11 cellular contexts compared by ENCODE assay signal in the genomic region with DNA sequence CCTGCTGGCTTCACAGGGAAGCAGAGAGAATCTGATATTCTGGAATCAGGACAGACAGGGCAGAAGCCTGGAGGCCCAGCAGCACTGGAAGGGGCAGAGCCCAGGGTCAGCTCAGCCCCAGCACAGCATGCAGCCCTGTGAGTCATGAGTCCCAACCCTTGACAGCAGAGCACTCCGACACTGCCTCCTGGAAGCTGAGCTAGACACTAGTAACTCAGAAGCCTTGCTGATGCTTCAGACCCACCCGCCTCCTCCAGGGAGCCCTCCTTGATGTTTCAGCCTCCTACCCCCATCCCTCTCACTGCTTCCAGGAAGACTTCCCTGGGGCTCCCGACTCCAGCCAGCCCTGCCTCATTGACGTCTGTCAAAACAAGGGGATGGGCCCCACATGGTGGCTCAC. TPM values are rescaled to one million over a fixed set of nuclear protein-coding genes. Genes with fewer than 3 reads are reported as not detected.
DNase-seq lines count a peak whose midpoint lies in the region; ATAC-seq, FAIRE-seq and TF ChIP-seq lines count a peak whose summit lies in the region.
"Had no signal": no experiment of that assay in that cellular context is flagged by ENCODE, and none has a peak within 500 bp of the region (broad histone marks: within the 10 kb centered on the region; RNA-seq: fewer than 3 reads in every experiment).

No MANE protein-coding gene starts in this region.

- in situ Hi-C loops in K562 (cut with MboI) (no loop called here), HepG2 (cut with HindIII; ENCODE audit: extremely low pct_ligation_motif_present, low pct_unique_long_range_greater_than_20kb) (no loop called here), gastrocnemius medialis (cut with MboI; ENCODE audit: low sequenced_read_pairs in 4 of 4) (no loop called here)

- CTCF ChIA-PET in K562 (lab: Yijun Ruan, JAX; ENCODE audit: low intra/inter-chr PET ratio) = no interaction called here
- CTCF ChIA-PET in HepG2 (lab: Yijun Ruan, JAX; ENCODE audit: low intra/inter-chr PET ratio, low total read pairs) = no interaction called here

- H4K20me1 ChIP-seq in K562 (replicated peaks; ENCODE audit: control insufficient read depth, insufficient read depth, low read length) = no peaks in the 10 kb centered on the region
- H4K20me1 ChIP-seq in HepG2 (ENCODE audit: insufficient read depth, low read length) = no peaks in the 10 kb centered on the region

- BruUV-seq in K562 (replicated peaks; lab: Mats Ljungman, UMichigan) = no TSS peak
- BruUV-seq in HepG2 (replicated peaks; lab: Mats Ljungman, UMichigan) = no TSS peak

- POLR2A ChIA-PET in K562 (lab: Yijun Ruan, JAX) (no interaction called here), HepG2 (lab: Yijun Ruan, JAX) (no interaction called here)

- H3K9me3 ChIP-seq in K562 (replicated peaks; ENCODE audit: control insufficient read depth, insufficient read depth, low read depth, low read length) (no peaks in the 10 kb centered on the region), HepG2 (ENCODE audit: low read length) (no peaks in the 10 kb centered on the region), gastrocnemius medialis (no peaks in the 10 kb centered on the region)

- H3K4me3 ChIP-seq in K562 = no peak overlapping the region
- no peak overlapping the region for H3K4me3 ChIP-seq in HepG2 (replicated peaks in 1 of 3; ENCODE audit: insufficient read depth in 1 of 3, low read depth in 2 of 3, low read length in 3 of 3)
- no peak overlapping the region for H3K4me3 ChIP-seq in gastrocnemius medialis
- H3K4me3 ChIP-seq: SK-N-MC had no signal

- TF ChIP-seq EP300 in K562 (IDR thresholded peaks at IDR 0.05; ENCODE audit: low read length) (no peak), HepG2 (IDR thresholded peaks at IDR 0.05; ENCODE audit: low read depth in 2 of 2, low read length in 2 of 2) (no peak), HepG2 (CRISPR knock-in tag; IDR thresholded peaks at IDR 0.05; ENCODE audit: borderline replicate concordance) (no peak)

- H3K4me1 ChIP-seq in K562 (replicated peaks in 1 of 2; ENCODE audit: control insufficient read depth in 2 of 2, insufficient read depth in 2 of 2, low read length in 2 of 2) = peaks cover 17 to 43% of the 10 kb centered on the region in 2 experiments
- no peaks in the 10 kb centered on the region for H3K4me1 ChIP-seq in HepG2 (ENCODE audit: insufficient read depth, low read length)
- H3K4me1 ChIP-seq in gastrocnemius medialis = peaks cover 16 to 18% of the 10 kb centered on the region in 2 donors

- FAIRE-seq in K562 (lab: Jason Lieb, UNC) = no peak
- no peak for FAIRE-seq in HepG2 (lab: Jason Lieb, UNC)

- H3K27me3 ChIP-seq in K562 (ENCODE audit: control insufficient read depth in 2 of 2, insufficient read depth in 2 of 2, low read length in 2 of 2) = no peaks in the 10 kb centered on the region
- no peaks in the 10 kb centered on the region for H3K27me3 ChIP-seq in HepG2 (ENCODE audit: control insufficient read depth in 1 of 2, insufficient read depth in 2 of 2, low read length in 2 of 2)
- no peaks in the 10 kb centered on the region for H3K27me3 ChIP-seq in gastrocnemius medialis

- H3K9me1 ChIP-seq in K562 (ENCODE audit: control insufficient read depth, insufficient read depth, low read length) = no peaks in the 10 kb centered on the region

- intact Hi-C loops in K562 (cut with micrococcal nuclease) (no loop called here), HepG2 (cut with micrococcal nuclease; ENCODE audit: unreplicated experiment) (no loop called here), gastrocnemius medialis (cut with DNase I; ENCODE audit: low total_unique reads) (no loop called here)

- TF ChIP-seq POLR2A in K562 (conservative IDR thresholded peaks at IDR 0.05) (no peak), HepG2 (IDR thresholded peaks at IDR 0.05; ENCODE audit: insufficient read depth in 1 of 2, low read depth in 2 of 2, low read length in 2 of 2) (no peak), gastrocnemius medialis (IDR thresholded peaks at IDR 0.05) (no peak)

- H3K4me2 ChIP-seq in K562 (ENCODE audit: insufficient read depth, low read length) (no peak overlapping the region), HepG2 (ENCODE audit: low read depth, low read length) (no peak overlapping the region)
- H3K4me2 ChIP-seq: KMS-11 had no signal

- WGBS in K562 (ENCODE audit: insufficient coverage, low coverage, missing lambda C conversion rate) = 47% methylated on average over 3 of the region's 4 CpGs
- WGBS in HepG2 (ENCODE audit: low lambda C conversion rate) = 70% methylated on average over 4 of the region's 4 CpGs

- H3K36me3 ChIP-seq in K562 (ENCODE audit: control insufficient read depth, insufficient read depth, low read length) (peaks cover 39% of the 10 kb centered on the region; the same call in 1 of the 3 replicates), HepG2 (replicated peaks in 1 of 2; ENCODE audit: control insufficient read depth in 1 of 2, insufficient read depth in 2 of 2, low read length in 2 of 2) (no peaks in the 10 kb centered on the region; a peak in 1 of 5 replicates), gastrocnemius medialis (no peaks in the 10 kb centered on the region)

- no peak for TF ChIP-seq RAD21 in K562 (CRISPR knock-in tag; conservative IDR thresholded peaks at IDR 0.05 in 1 of 2, IDR thresholded peaks at IDR 0.05 in 1 of 2)
- TF ChIP-seq RAD21 in HepG2 (CRISPR knock-in tag; IDR thresholded peaks at IDR 0.05) = no peak

- DNase-seq in AG20443 (ENCODE audit: low spot score) (peak; percentile 82), HT1080 (ENCODE audit: low read depth) (peak; percentile 87), K562 (ENCODE audit: extremely low read depth in 1 of 4, low spot score in 3 of 4) (no peak), HepG2 (ENCODE audit: low spot score) (no peak), NCI-H345 (lab: John Stamatoyannopoulos, UW) (no peak), gastrocnemius medialis (no peak), COLO668 (lab: John Stamatoyannopoulos, UW; ENCODE audit: unreplicated experiment) (no peak), activated gamma-delta T cell treated with Interleukin-2 at 50 U/mL for 16 hours (no peak)

- no peak overlapping the region for H3K27ac ChIP-seq in K562 (ENCODE audit: extremely low read depth, low read depth, low read length)
- H3K27ac ChIP-seq in HepG2 (ENCODE audit: extremely low read length, insufficient read depth, low read length) = no peak overlapping the region
- no peak overlapping the region for H3K27ac ChIP-seq in gastrocnemius medialis
- H3K27ac ChIP-seq: KMS-11, SK-N-MC had no signal

- ATAC-seq in K562 (no peak), HepG2 (peak; percentile 60; the same call in 2 of the 3 replicates), gastrocnemius medialis (no peak)
- ATAC-seq: sciatic nerve had no signal

- H2AFZ ChIP-seq in K562 (ENCODE audit: low read depth, low read length) (no peak overlapping the region), HepG2 (ENCODE audit: low read length) (no peak overlapping the region)

- TF ChIP-seq CTCF in K562 (IDR thresholded peaks at IDR 0.05 in 2 of 3, conservative IDR thresholded peaks at IDR 0.05 in 1 of 3; ENCODE audit: insufficient read depth in 2 of 3, low read depth in 1 of 3, low read length in 3 of 3) (no peak), HepG2 (CRISPR knock-in tag; IDR thresholded peaks at IDR 0.05) (no peak), gastrocnemius medialis (IDR thresholded peaks at IDR 0.05 in 4 of 5, conservative IDR thresholded peaks at IDR 0.05 in 1 of 5) (no peak)

- H3K9ac ChIP-seq in K562 (ENCODE audit: insufficient read depth in 1 of 2, low read depth in 2 of 2, low read length in 2 of 2) (no peak overlapping the region), HepG2 (ENCODE audit: insufficient read depth, low read depth, low read length) (no peak overlapping the region)
- H3K9ac ChIP-seq: KMS-11 had no signal

- H3K79me2 ChIP-seq in K562 (ENCODE audit: control insufficient read depth, insufficient read depth, low read length) = peaks cover 25% of the 10 kb centered on the region
- no peaks in the 10 kb centered on the region for H3K79me2 ChIP-seq in HepG2 (ENCODE audit: insufficient read depth, low read length)

RNA-seq across cellular contexts. Expression of a gene that starts 6.9 kb away (rescaled TPM):
- total RNA-seq in HT1080 (2014; rRNA removed; shearing (Covaris generic)) = 9.2 and 11.8 TPM in 2 replicates
- polyA plus RNA-seq in HT1080 (2015; cell fraction: cytosol; rRNA removed) = 8.0 and 8.2 TPM in 2 replicates
- 22.4 and 23.6 TPM in 2 replicates for polyA plus RNA-seq in HT1080 (2015; cell fraction: nucleus; rRNA removed)
- total RNA-seq in K562 (2011; cell fraction: chromatin; rRNA removed; ENCODE audit: low replicate concordance) = 11.8 and 29.1 TPM in 2 replicates
- total RNA-seq in K562 (2011; cell fraction: nucleolus; rRNA removed) = 17.0 TPM in 2 replicates
- 12.7 and 13.1 TPM in 2 replicates for total RNA-seq in K562 (2011; cell fraction: nucleoplasm; rRNA removed)
- total RNA-seq in K562 (2014; rRNA removed) = 4.9 and 6.2 TPM in 2 replicates
- 1.7 and 2.2 TPM in 2 replicates for total RNA-seq in K562 (2014; rRNA removed; fragmentation: Illumina TruSeq; extraction: Trizol)
- total RNA-seq in K562 (2015; rRNA removed; fragmentation: Illumina TruSeq; extraction: Trizol) = 4.4 and 4.5 TPM in 2 replicates
- 6.7 and 7.5 TPM in 2 replicates for total RNA-seq in K562 (2021)
- 5.7 and 6.5 TPM in 2 replicates for polyA plus RNA-seq in K562 (2011; rRNA removed)
- polyA plus RNA-seq in K562 (2011; cell fraction: cytosol; rRNA removed) = 5.0 and 7.4 TPM in 2 replicates
- 17.5 and 25.4 TPM in 2 replicates for polyA plus RNA-seq in K562 (2011; cell fraction: nucleus; rRNA removed)
- polyA plus RNA-seq in K562 (2012) = 4.1 and 4.9 TPM in 2 replicates
- 5.1 and 6.5 TPM in 2 replicates for polyA plus RNA-seq in K562 (2014; fragmentation: Illumina TruSeq; extraction: Trizol)
- under 1 TPM; 0.34 to 0.59 TPM for polyA plus RNA-seq in K562 (2014; fragmentation: Nextera tagmentation; extraction: Ambion mirVana)
- 6.1 and 7.4 TPM in 2 replicates for polyA plus RNA-seq in K562 (2014; rRNA removed)
- 3.5 and 4.8 TPM in 2 replicates for polyA minus RNA-seq in K562 (2011; rRNA and poly(A)+ RNA removed)
- polyA minus RNA-seq in K562 (2011; cell fraction: cytosol; rRNA and poly(A)+ RNA removed) = 3.2 and 4.5 TPM in 2 replicates
- 7.5 and 8.2 TPM in 2 replicates for polyA minus RNA-seq in K562 (2011; cell fraction: nucleus; rRNA and poly(A)+ RNA removed)
- 0.83 and 1.5 TPM in 2 replicates for total RNA-seq in HepG2 (2016; rRNA removed; fragmentation: Illumina TruSeq; extraction: Trizol)
- total RNA-seq in HepG2 (2016; cell fraction: cytosol; rRNA removed; fragmentation: Illumina TruSeq; extraction: Trizol; ENCODE audit: low read depth) = 0.09 and 0.20 TPM in 2 replicates
- 0.85 and 1.3 TPM in 2 replicates for total RNA-seq in HepG2 (2016; cell fraction: insoluble cytoplasmic fraction; rRNA removed; fragmentation: Illumina TruSeq; extraction: Trizol)
- 0.62 and 0.65 TPM in 2 replicates for total RNA-seq in HepG2 (2016; cell fraction: membrane; rRNA removed; fragmentation: Illumina TruSeq; extraction: Trizol)
- 1.3 and 1.8 TPM in 2 replicates for total RNA-seq in HepG2 (2016; cell fraction: nucleus; rRNA removed; fragmentation: Illumina TruSeq; extraction: Trizol)
- 1.6 and 2.1 TPM in 2 replicates for polyA plus RNA-seq in HepG2 (2011; rRNA removed)
- polyA plus RNA-seq in HepG2 (2011; cell fraction: cytosol; rRNA removed) = 1.1 TPM in 2 replicates
- 6.4 and 7.0 TPM in 2 replicates for polyA plus RNA-seq in HepG2 (2011; cell fraction: nucleus; rRNA removed)
- polyA plus RNA-seq in HepG2 (2012) = 1.1 and 1.4 TPM in 2 replicates
- 0.11 and 0.17 TPM in 2 replicates for polyA plus RNA-seq in HepG2 (2016; cell fraction: cytosol; fragmentation: Illumina TruSeq; extraction: Trizol; ENCODE audit: low read depth)
- polyA plus RNA-seq in HepG2 (2016; cell fraction: insoluble cytoplasmic fraction; fragmentation: Illumina TruSeq; extraction: Trizol; ENCODE audit: low read depth) = 0.91 and 0.97 TPM in 2 replicates
- 0.35 and 0.49 TPM in 2 replicates for polyA plus RNA-seq in HepG2 (2016; cell fraction: membrane; fragmentation: Illumina TruSeq; extraction: Trizol; ENCODE audit: low read depth)
- 3.4 and 4.1 TPM in 2 replicates for polyA plus RNA-seq in HepG2 (2016; cell fraction: nucleus; fragmentation: Illumina TruSeq; extraction: Trizol; ENCODE audit: insufficient read depth, low read depth)
- 2.5 and 40.0 TPM in 2 replicates for polyA minus RNA-seq in HepG2 (2011; rRNA and poly(A)+ RNA removed; ENCODE audit: low replicate concordance)
- polyA minus RNA-seq in HepG2 (2011; cell fraction: cytosol; rRNA and poly(A)+ RNA removed) = 0.20 and 0.62 TPM in 2 replicates
- polyA minus RNA-seq in HepG2 (2011; cell fraction: nucleus; rRNA and poly(A)+ RNA removed) = 1.5 and 2.2 TPM in 2 replicates
- total RNA-seq in gastrocnemius medialis = 1 to 10 TPM in 3 of 4 donors, under 1 TPM in 1; 0.44 to 5.1 (median 2.1) TPM

RNA-seq across cellular contexts. Expression of a gene that starts 30.3 kb away (rescaled TPM):
- total RNA-seq in HT1080 (2014; rRNA removed; shearing (Covaris generic)) = not detected in 2 replicates
- polyA plus RNA-seq in HT1080 (2015; cell fraction: cytosol; rRNA removed) = not detected in 2 replicates
- polyA plus RNA-seq in HT1080 (2015; cell fraction: nucleus; rRNA removed) = 0.04 TPM in 1 of 2 replicates, not detected in the other
- total RNA-seq in K562 (2011; cell fraction: chromatin; rRNA removed; ENCODE audit: low replicate concordance) = 21.9 and 70.4 TPM in 2 replicates
- 38.4 and 45.2 TPM in 2 replicates for total RNA-seq in K562 (2011; cell fraction: nucleolus; rRNA removed)
- 27.3 and 30.9 TPM in 2 replicates for total RNA-seq in K562 (2011; cell fraction: nucleoplasm; rRNA removed)
- 13.3 and 16.0 TPM in 2 replicates for total RNA-seq in K562 (2014; rRNA removed)
- total RNA-seq in K562 (2014; rRNA removed; fragmentation: Illumina TruSeq; extraction: Trizol) = 4.9 and 6.8 TPM in 2 replicates
- 8.1 and 9.6 TPM in 2 replicates for total RNA-seq in K562 (2015; rRNA removed; fragmentation: Illumina TruSeq; extraction: Trizol)
- 15.3 and 20.3 TPM in 2 replicates for total RNA-seq in K562 (2021)
- polyA plus RNA-seq in K562 (2011; rRNA removed) = 12.2 and 13.6 TPM in 2 replicates
- polyA plus RNA-seq in K562 (2011; cell fraction: cytosol; rRNA removed) = 10.0 and 27.5 TPM in 2 replicates
- 41.2 and 64.7 TPM in 2 replicates for polyA plus RNA-seq in K562 (2011; cell fraction: nucleus; rRNA removed)
- 18.2 and 106 TPM in 2 replicates for polyA plus RNA-seq in K562 (2012)
- polyA plus RNA-seq in K562 (2014; fragmentation: Illumina TruSeq; extraction: Trizol) = 10.3 and 17.6 TPM in 2 replicates
- polyA plus RNA-seq in K562 (2014; fragmentation: Nextera tagmentation; extraction: Ambion mirVana) = under 1 TPM; 0.27 to 0.66 TPM
- polyA plus RNA-seq in K562 (2014; rRNA removed) = 18.4 and 18.8 TPM in 2 replicates
- polyA minus RNA-seq in K562 (2011; rRNA and poly(A)+ RNA removed) = 4.3 and 7.9 TPM in 2 replicates
- 3.7 and 7.2 TPM in 2 replicates for polyA minus RNA-seq in K562 (2011; cell fraction: cytosol; rRNA and poly(A)+ RNA removed)
- 12.2 and 18.7 TPM in 2 replicates for polyA minus RNA-seq in K562 (2011; cell fraction: nucleus; rRNA and poly(A)+ RNA removed)
- 0.04 TPM in 1 of 2 replicates, not detected in the other for total RNA-seq in HepG2 (2016; rRNA removed; fragmentation: Illumina TruSeq; extraction: Trizol)
- total RNA-seq in HepG2 (2016; cell fraction: cytosol; rRNA removed; fragmentation: Illumina TruSeq; extraction: Trizol; ENCODE audit: low read depth) = not detected in 2 replicates
- 0.04 TPM in 1 of 2 replicates, not detected in the other for total RNA-seq in HepG2 (2016; cell fraction: insoluble cytoplasmic fraction; rRNA removed; fragmentation: Illumina TruSeq; extraction: Trizol)
- total RNA-seq in HepG2 (2016; cell fraction: membrane; rRNA removed; fragmentation: Illumina TruSeq; extraction: Trizol) = not detected in 2 replicates
- 0.12 TPM in 1 of 2 replicates, not detected in the other for total RNA-seq in HepG2 (2016; cell fraction: nucleus; rRNA removed; fragmentation: Illumina TruSeq; extraction: Trizol)
- polyA plus RNA-seq in HepG2 (2011; rRNA removed) = 0.50 and 0.84 TPM in 2 replicates
- polyA plus RNA-seq in HepG2 (2011; cell fraction: cytosol; rRNA removed) = 0.12 and 0.33 TPM in 2 replicates
- polyA plus RNA-seq in HepG2 (2011; cell fraction: nucleus; rRNA removed) = 2.2 and 2.3 TPM in 2 replicates
- 0.20 and 0.44 TPM in 2 replicates for polyA plus RNA-seq in HepG2 (2012)
- not detected in 2 replicates for polyA plus RNA-seq in HepG2 (2016; cell fraction: cytosol; fragmentation: Illumina TruSeq; extraction: Trizol; ENCODE audit: low read depth)
- not detected in 2 replicates for polyA plus RNA-seq in HepG2 (2016; cell fraction: insoluble cytoplasmic fraction; fragmentation: Illumina TruSeq; extraction: Trizol; ENCODE audit: low read depth)
- not detected in 2 replicates for polyA plus RNA-seq in HepG2 (2016; cell fraction: membrane; fragmentation: Illumina TruSeq; extraction: Trizol; ENCODE audit: low read depth)
- polyA plus RNA-seq in HepG2 (2016; cell fraction: nucleus; fragmentation: Illumina TruSeq; extraction: Trizol; ENCODE audit: insufficient read depth, low read depth) = 0.15 TPM in 1 of 2 replicates, not detected in the other
- polyA minus RNA-seq in HepG2 (2011; rRNA and poly(A)+ RNA removed; ENCODE audit: low replicate concordance) = 0.19 and 0.34 TPM in 2 replicates
- polyA minus RNA-seq in HepG2 (2011; cell fraction: cytosol; rRNA and poly(A)+ RNA removed) = 0.18 TPM in 1 of 2 replicates, not detected in the other
- polyA minus RNA-seq in HepG2 (2011; cell fraction: nucleus; rRNA and poly(A)+ RNA removed) = 0.39 and 0.62 TPM in 2 replicates
- under 1 TPM in 3 of 4 donors, not detected in 1; 0.25 to 0.59 (median 0.38) TPM for total RNA-seq in gastrocnemius medialis

RNA-seq across cellular contexts. Expression of a gene that starts 39.9 kb away (rescaled TPM):
- 20.5 and 23.6 TPM in 2 replicates for total RNA-seq in HT1080 (2014; rRNA removed; shearing (Covaris generic))
- polyA plus RNA-seq in HT1080 (2015; cell fraction: cytosol; rRNA removed) = 12.3 and 13.6 TPM in 2 replicates
- polyA plus RNA-seq in HT1080 (2015; cell fraction: nucleus; rRNA removed) = 73.5 and 81.9 TPM in 2 replicates
- total RNA-seq in K562 (2011; cell fraction: chromatin; rRNA removed; ENCODE audit: low replicate concordance) = 47.1 and 120 TPM in 2 replicates
- total RNA-seq in K562 (2011; cell fraction: nucleolus; rRNA removed) = 24.3 and 29.0 TPM in 2 replicates
- total RNA-seq in K562 (2011; cell fraction: nucleoplasm; rRNA removed) = 71.9 and 106 TPM in 2 replicates
- 11.9 and 13.0 TPM in 2 replicates for total RNA-seq in K562 (2014; rRNA removed)
- total RNA-seq in K562 (2014; rRNA removed; fragmentation: Illumina TruSeq; extraction: Trizol) = 20.8 and 21.4 TPM in 2 replicates
- total RNA-seq in K562 (2015; rRNA removed; fragmentation: Illumina TruSeq; extraction: Trizol) = 15.0 and 17.9 TPM in 2 replicates
- 20.5 and 23.7 TPM in 2 replicates for total RNA-seq in K562 (2021)
- polyA plus RNA-seq in K562 (2011; rRNA removed) = 16.7 and 22.0 TPM in 2 replicates
- 4.4 and 8.3 TPM in 2 replicates for polyA plus RNA-seq in K562 (2011; cell fraction: cytosol; rRNA removed)
- 35.6 and 38.6 TPM in 2 replicates for polyA plus RNA-seq in K562 (2011; cell fraction: nucleus; rRNA removed)
- polyA plus RNA-seq in K562 (2012) = 15.5 and 16.0 TPM in 2 replicates
- 16.6 and 23.0 TPM in 2 replicates for polyA plus RNA-seq in K562 (2014; fragmentation: Illumina TruSeq; extraction: Trizol)
- 1 to 10 TPM; 3.1 to 5.8 TPM for polyA plus RNA-seq in K562 (2014; fragmentation: Nextera tagmentation; extraction: Ambion mirVana)
- polyA plus RNA-seq in K562 (2014; rRNA removed) = 25.5 and 26.9 TPM in 2 replicates
- polyA minus RNA-seq in K562 (2011; rRNA and poly(A)+ RNA removed) = 19.6 and 25.8 TPM in 2 replicates
- polyA minus RNA-seq in K562 (2011; cell fraction: cytosol; rRNA and poly(A)+ RNA removed) = 5.0 and 8.9 TPM in 2 replicates
- 11.3 and 17.9 TPM in 2 replicates for polyA minus RNA-seq in K562 (2011; cell fraction: nucleus; rRNA and poly(A)+ RNA removed)
- 20.6 and 24.8 TPM in 2 replicates for total RNA-seq in HepG2 (2016; rRNA removed; fragmentation: Illumina TruSeq; extraction: Trizol)
- 3.9 and 4.8 TPM in 2 replicates for total RNA-seq in HepG2 (2016; cell fraction: cytosol; rRNA removed; fragmentation: Illumina TruSeq; extraction: Trizol; ENCODE audit: low read depth)
- total RNA-seq in HepG2 (2016; cell fraction: insoluble cytoplasmic fraction; rRNA removed; fragmentation: Illumina TruSeq; extraction: Trizol) = 21.8 and 23.5 TPM in 2 replicates
- 7.8 and 9.5 TPM in 2 replicates for total RNA-seq in HepG2 (2016; cell fraction: membrane; rRNA removed; fragmentation: Illumina TruSeq; extraction: Trizol)
- total RNA-seq in HepG2 (2016; cell fraction: nucleus; rRNA removed; fragmentation: Illumina TruSeq; extraction: Trizol) = 30.1 and 35.2 TPM in 2 replicates
- polyA plus RNA-seq in HepG2 (2011; rRNA removed) = 16.6 and 19.5 TPM in 2 replicates
- polyA plus RNA-seq in HepG2 (2011; cell fraction: cytosol; rRNA removed) = 4.6 and 5.5 TPM in 2 replicates
- polyA plus RNA-seq in HepG2 (2011; cell fraction: nucleus; rRNA removed) = 27.4 and 36.6 TPM in 2 replicates
- polyA plus RNA-seq in HepG2 (2012) = 22.5 and 26.0 TPM in 2 replicates
- 1.2 and 1.9 TPM in 2 replicates for polyA plus RNA-seq in HepG2 (2016; cell fraction: cytosol; fragmentation: Illumina TruSeq; extraction: Trizol; ENCODE audit: low read depth)
- polyA plus RNA-seq in HepG2 (2016; cell fraction: insoluble cytoplasmic fraction; fragmentation: Illumina TruSeq; extraction: Trizol; ENCODE audit: low read depth) = 22.8 and 23.0 TPM in 2 replicates
- polyA plus RNA-seq in HepG2 (2016; cell fraction: membrane; fragmentation: Illumina TruSeq; extraction: Trizol; ENCODE audit: low read depth) = 4.1 and 4.3 TPM in 2 replicates
- 77.0 and 80.1 TPM in 2 replicates for polyA plus RNA-seq in HepG2 (2016; cell fraction: nucleus; fragmentation: Illumina TruSeq; extraction: Trizol; ENCODE audit: insufficient read depth, low read depth)
- 8.7 and 10.7 TPM in 2 replicates for polyA minus RNA-seq in HepG2 (2011; rRNA and poly(A)+ RNA removed; ENCODE audit: low replicate concordance)
- 3.4 and 5.1 TPM in 2 replicates for polyA minus RNA-seq in HepG2 (2011; cell fraction: cytosol; rRNA and poly(A)+ RNA removed)
- 42.4 and 49.2 TPM in 2 replicates for polyA minus RNA-seq in HepG2 (2011; cell fraction: nucleus; rRNA and poly(A)+ RNA removed)
- total RNA-seq in gastrocnemius medialis = 10 to 100 TPM in 3 of 4 donors, 1 to 10 TPM in 1; 9.5 to 15.2 (median 14.5) TPM

Comparison
In these comparisons a context has a peak if more than half of its experiments do, and no peak if none do; other contexts are left out.
1. DNase-seq: peak in AG20443 (single experiment) and HT1080 (single experiment); none in K562 (0 of 4), HepG2 (single experiment), NCI-H345 (single experiment), gastrocnemius medialis (0 of 2), COLO668 (single experiment) and activated gamma-delta T cell treated with Interleukin-2 at 50 U/mL for 16 hours (single experiment).